Comparison of ENCODE assay signal across 9 cellular contexts in the genomic region with DNA sequence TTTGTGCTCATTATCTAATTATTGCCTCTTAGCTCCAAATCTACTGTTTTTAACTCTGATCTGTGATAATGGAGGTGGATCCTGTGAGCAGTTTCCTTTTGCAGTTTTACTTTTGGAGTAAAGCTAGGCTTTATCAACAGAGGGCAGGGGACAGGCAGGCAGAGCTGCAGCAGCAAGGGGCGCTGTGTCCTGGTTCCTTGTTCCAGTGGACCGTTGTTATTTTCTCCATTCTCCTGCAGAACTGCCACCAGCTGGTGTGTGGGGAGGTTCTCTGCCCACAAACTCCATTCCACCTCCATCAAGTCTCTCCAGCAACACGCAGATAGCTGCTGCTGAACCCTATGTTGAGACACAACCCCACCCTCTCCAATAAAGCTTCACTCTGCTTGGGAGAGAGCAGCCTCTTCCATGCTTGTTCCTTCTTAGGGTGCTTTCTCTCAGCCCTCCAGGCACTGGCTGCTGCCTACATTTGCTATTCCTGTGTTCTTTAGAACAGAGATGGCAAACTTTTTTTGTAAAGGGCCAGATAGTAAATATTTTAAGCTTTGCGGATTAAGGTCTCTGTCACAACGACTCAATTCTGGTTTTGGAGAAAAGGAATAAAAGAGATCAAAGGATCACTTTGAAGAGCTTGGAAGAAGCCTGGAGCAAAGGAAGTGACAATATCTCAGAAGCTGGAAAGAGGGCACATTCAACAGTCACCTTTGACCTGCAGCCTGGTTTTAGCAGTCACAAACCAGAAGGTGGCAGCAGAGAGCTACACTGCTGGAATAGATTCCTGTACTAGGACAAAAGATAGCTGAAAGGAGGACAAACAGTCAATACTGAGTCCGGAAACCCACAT.
DNase-seq lines count a peak whose midpoint lies in the region; ATAC-seq and TF ChIP-seq lines count a peak whose summit lies in the region.
"Had no signal": no experiment of that assay in that cellular context is flagged by ENCODE, and none has a peak within 500 bp of the region (broad histone marks: within the 10 kb centered on the region; RNA-seq: fewer than 3 reads in every experiment).

No MANE protein-coding gene starts in this region.

- H3K4me1 ChIP-seq in heart left ventricle: no peaks in the 10 kb centered on the region
- H3K4me1 ChIP-seq: BLaER1 had no signal

- H3K27ac Mint-ChIP-seq in activated naive CD4-positive, alpha-beta T cell treated with anti-CD3 and anti-CD28 coated beads for 36 hours: no peak overlapping the region
- peak overlapping the region; percentile 69 for H3K27ac Mint-ChIP-seq in progenitor cell of endocrine pancreas

- no peaks in the 10 kb centered on the region for H3K9me3 Mint-ChIP-seq in activated naive CD4-positive, alpha-beta T cell treated with anti-CD3 and anti-CD28 coated beads for 36 hours
- no peaks in the 10 kb centered on the region for H3K9me3 Mint-ChIP-seq in progenitor cell of endocrine pancreas (ENCODE audit: low read depth)

- CTCF ChIA-PET in activated naive CD4-positive, alpha-beta T cell treated with anti-CD3 and anti-CD28 coated beads for 36 hours (lab: Charles Lee): interaction anchor here (0.6 to 1.5 kb wide), 14 partner anchors 9 to 1725 kb away, joined by 3 to 9 read pairs (median 3); no protein-coding TSS in a partner anchor

- no peaks in the 10 kb centered on the region for H3K36me3 Mint-ChIP-seq in activated naive CD4-positive, alpha-beta T cell treated with anti-CD3 and anti-CD28 coated beads for 36 hours (ENCODE audit: low read depth)
- H3K36me3 Mint-ChIP-seq in progenitor cell of endocrine pancreas (ENCODE audit: insufficient read depth): no peaks in the 10 kb centered on the region

- DNase-seq in NCI-H187 (lab: John Stamatoyannopoulos, UW): peak; percentile 41 to 50
- DNase-seq in NCI-H187 treated with DMSO at 0.1 percent for 48 hours (lab: John Stamatoyannopoulos, UW): no peak
- DNase-seq in HuH-7 (ENCODE audit: low spot score): peak; percentile 22
- peak; percentile 39 for DNase-seq in NOMO-1 treated with DMSO at 0.1 percent for 48 hours (lab: John Stamatoyannopoulos, UW; ENCODE audit: unreplicated experiment)
- DNase-seq in activated naive CD4-positive, alpha-beta T cell treated with anti-CD3 and anti-CD28 coated beads for 36 hours: peak; percentile 76
- peak in 4 of 5 donors; percentile 46 to 63 (median 48) for DNase-seq in heart left ventricle
- peak; percentile 70 for DNase-seq in progenitor cell of endocrine pancreas (ENCODE audit: low spot score, unreplicated experiment)

- no peaks in the 10 kb centered on the region for H3K27me3 ChIP-seq in heart left ventricle
- H3K27me3 ChIP-seq: BLaER1 had no signal

- H3K27ac ChIP-seq in heart left ventricle: no peak overlapping the region
- H3K27ac ChIP-seq: BLaER1 had no signal

- no peaks in the 10 kb centered on the region for H3K9me3 ChIP-seq in heart left ventricle
- H3K9me3 ChIP-seq: BLaER1 had no signal

- peak; percentile 95 for ATAC-seq in GM21717 (IDR thresholded peaks at IDR 0.05; ENCODE audit: unreplicated experiment)
- ATAC-seq in heart left ventricle: peak; percentile 42 to 73 (median 68)

- H3K4me3 ChIP-seq in heart left ventricle: no peak overlapping the region
- H3K4me3 ChIP-seq: BLaER1 had no signal

- WGBS in heart left ventricle, 4 donors: 59 to 69% (median 66%) methylated on average over 6 of the region's 6 CpGs

- no peak for TF ChIP-seq POLR2A in heart left ventricle (IDR thresholded peaks at IDR 0.05)

- no peaks in the 10 kb centered on the region for H3K36me3 ChIP-seq in heart left ventricle
- H3K36me3 ChIP-seq: BLaER1 had no signal

- intact Hi-C loops in activated naive CD4-positive, alpha-beta T cell treated with anti-CD3 and anti-CD28 coated beads for 36 hours (cut with micrococcal nuclease): loop anchor here (1.0 to 10.0 kb wide), 6 partner anchors 263 to 1557 kb away; no protein-coding TSS in a partner anchor
- intact Hi-C loops in heart left ventricle (cut with DNase I): loop anchor here in 7 of 10 donors (2.0 to 10.0 kb wide), 7 partner anchors 213 to 531 kb away; a partner anchor contains a TSS

- TF ChIP-seq CTCF in heart left ventricle (IDR thresholded peaks at IDR 0.05) (peak; percentile 75 to 93 (median 83)), progenitor cell of endocrine pancreas (IDR thresholded peaks at IDR 0.05; ENCODE audit: unreplicated experiment) (peak; percentile 97)

- H3K4me1 Mint-ChIP-seq in activated naive CD4-positive, alpha-beta T cell treated with anti-CD3 and anti-CD28 coated beads for 36 hours (ENCODE audit: low read depth): peaks cover 4% of the 10 kb centered on the region
- H3K4me1 Mint-ChIP-seq in progenitor cell of endocrine pancreas (ENCODE audit: low read depth): peaks cover 4% of the 10 kb centered on the region

- H3K27me3 Mint-ChIP-seq in activated naive CD4-positive, alpha-beta T cell treated with anti-CD3 and anti-CD28 coated beads for 36 hours (ENCODE audit: low read depth): no peaks in the 10 kb centered on the region
- H3K27me3 Mint-ChIP-seq in progenitor cell of endocrine pancreas: no peaks in the 10 kb centered on the region

- no peak overlapping the region for H3K4me3 Mint-ChIP-seq in activated naive CD4-positive, alpha-beta T cell treated with anti-CD3 and anti-CD28 coated beads for 36 hours
- no peak overlapping the region for H3K4me3 Mint-ChIP-seq in progenitor cell of endocrine pancreas (ENCODE audit: low read depth)
